ENCODE assay signal across 1 cellular context in genomic region chr10:133372507-133372906, GRCh38.
A peak's percentile ranks its signal among the peaks of the same experiment; 100 is the strongest.
TF ChIP-seq lines count a peak whose summit lies in the region.

No MANE protein-coding gene starts in this region.

TF ChIP-seq in HepG2, 621 proteins besides CTCF, POLR2A, EP300 and RAD21:
- TF ChIP-seq ZNF260 (CRISPR knock-in tag; IDR thresholded peaks at IDR 0.05; ENCODE audit: borderline replicate concordance, low read depth): no peak
- TF ChIP-seq HNRNPL (IDR thresholded peaks at IDR 0.05; ENCODE audit: low read depth, low read length): peak; percentile 85
- TF ChIP-seq, protein P1, sequence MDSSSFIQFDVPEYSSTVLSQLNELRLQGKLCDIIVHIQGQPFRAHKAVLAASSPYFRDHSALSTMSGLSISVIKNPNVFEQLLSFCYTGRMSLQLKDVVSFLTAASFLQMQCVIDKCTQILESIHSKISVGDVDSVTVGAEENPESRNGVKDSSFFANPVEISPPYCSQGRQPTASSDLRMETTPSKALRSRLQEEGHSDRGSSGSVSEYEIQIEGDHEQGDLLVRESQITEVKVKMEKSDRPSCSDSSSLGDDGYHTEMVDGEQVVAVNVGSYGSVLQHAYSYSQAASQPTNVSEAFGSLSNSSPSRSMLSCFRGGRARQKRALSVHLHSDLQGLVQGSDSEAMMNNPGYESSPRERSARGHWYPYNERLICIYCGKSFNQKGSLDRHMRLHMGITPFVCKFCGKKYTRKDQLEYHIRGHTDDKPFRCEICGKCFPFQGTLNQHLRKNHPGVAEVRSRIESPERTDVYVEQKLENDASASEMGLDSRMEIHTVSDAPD (CRISPR knock-in tag; IDR thresholded peaks at IDR 0.05): no peak
- peak; percentile 6 for TF ChIP-seq RBM39 (IDR thresholded peaks at IDR 0.05; ENCODE audit: low read depth, low read length, poor library complexity, severe bottlenecking)
- no peak for TF ChIP-seq TAF1 (CRISPR knock-in tag; IDR thresholded peaks at IDR 0.05)
TF ChIP-seq in HepG2: peak in this region for 2.
